8 cellular contexts compared by ENCODE assay signal in the genomic region with DNA sequence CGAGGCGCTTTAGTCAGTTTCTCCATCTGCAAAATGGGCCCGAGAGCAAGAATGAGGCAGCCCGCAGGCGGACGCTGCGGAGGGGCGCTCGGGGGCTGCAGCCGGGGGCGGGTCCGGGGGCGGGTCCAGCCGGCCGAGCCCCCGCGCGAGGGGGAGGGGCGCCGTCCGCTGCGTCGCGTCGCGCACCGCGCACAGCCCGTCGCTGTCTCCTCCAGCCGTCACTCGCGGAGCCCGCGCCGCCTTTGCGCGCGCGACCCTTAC. TPM values are rescaled to one million over a fixed set of nuclear protein-coding genes. Genes with fewer than 3 reads are reported as not detected.
DNase-seq lines count a peak whose midpoint lies in the region; FAIRE-seq and TF ChIP-seq lines count a peak whose summit lies in the region.

No MANE protein-coding gene starts in this region.

- H4K20me1 ChIP-seq in OCI-LY7 (ENCODE audit: insufficient read depth, low read length), result no peaks in the 10 kb centered on the region
- H4K20me1 ChIP-seq in neural progenitor cell (ENCODE audit: low read depth), result no peaks in the 10 kb centered on the region

- FAIRE-seq in GM12892 (lab: Jason Lieb, UNC), result no peak

- no TSS peak for BruUV-seq in OCI-LY7 (replicated peaks; lab: Mats Ljungman, UMichigan)

- peaks cover 28% of the 10 kb centered on the region for H3K4me1 Mint-ChIP-seq in neural progenitor cell

- POLR2A ChIA-PET in OCI-LY7 (lab: Charles Lee), result no interaction called here

- DNase-seq in GM19240 (ENCODE audit: insufficient read length, low spot score) (peak; percentile 23), OCI-LY7 (ENCODE audit: low spot score) (no peak), epithelial cell of proximal tubule (ENCODE audit: low read depth) (no peak), neural progenitor cell (ENCODE audit: low spot score) (no peak), GM12892 (ENCODE audit: insufficient read length) (no peak), COLO829 (ENCODE audit: low spot score) (no peak), SKM-1 treated with dmso at 0.1 percent for 144 hours (lab: John Stamatoyannopoulos, UW; ENCODE audit: unreplicated experiment) (no peak)

- no peak overlapping the region for H3K27ac Mint-ChIP-seq in neural progenitor cell

- H3K4me3 Mint-ChIP-seq in neural progenitor cell, result peak overlapping the region; percentile 90

- H3K27ac ChIP-seq in ACC112 (ENCODE audit: low read depth, low read length), result peak overlapping the region; percentile 54; the same call in 1 of the 2 replicates
- H3K27ac ChIP-seq in OCI-LY7 (ENCODE audit: low read depth, low read length, poor library complexity, severe bottlenecking), result no peak overlapping the region
- H3K27ac ChIP-seq in neural progenitor cell, result peak overlapping the region; percentile 90

- CTCF ChIA-PET in OCI-LY7 (lab: Charles Lee; ENCODE audit: unreplicated experiment), result no interaction called here

- H3K9me2 ChIP-seq in OCI-LY7 (ENCODE audit: insufficient read depth, low read length), result no peaks in the 10 kb centered on the region

- peaks cover 27% of the 10 kb centered on the region for H3F3A ChIP-seq in neural progenitor cell (ENCODE audit: low read depth)

- intact Hi-C loops in OCI-LY7 (cut with micrococcal nuclease; ENCODE audit: unreplicated experiment), result no loop called here

- H2AFZ ChIP-seq in ACC112 (ENCODE audit: low read length, unreplicated experiment) (peak overlapping the region; percentile 8), OCI-LY7 (ENCODE audit: low read length) (peak overlapping the region; percentile 76; the same call in 1 of the 2 replicates), neural progenitor cell (replicated peaks) (peak overlapping the region; percentile 47)

- peaks cover 7% of the 10 kb centered on the region for H3K27me3 Mint-ChIP-seq in neural progenitor cell (ENCODE audit: insufficient read depth, low read depth)

- H3K4me3 ChIP-seq in ACC112 (ENCODE audit: low read depth, low read length) (peak overlapping the region; percentile 90), OCI-LY7 (ENCODE audit: low read depth, low read length, poor library complexity, severe bottlenecking) (peak overlapping the region; percentile 61), epithelial cell of proximal tubule (ENCODE audit: low read depth, low read length) (peak overlapping the region; percentile 74), neural progenitor cell (peak overlapping the region; percentile 68)

- H3K79me2 ChIP-seq in ACC112 (ENCODE audit: control insufficient read depth, insufficient read depth, low read length, unreplicated experiment) (no peaks in the 10 kb centered on the region), OCI-LY7 (ENCODE audit: insufficient read depth, low read depth, low read length) (no peaks in the 10 kb centered on the region), neural progenitor cell (ENCODE audit: low read depth) (peaks cover 5% of the 10 kb centered on the region)

- H3K4me1 ChIP-seq in ACC112 (ENCODE audit: control insufficient read depth, insufficient read depth, low read length, unreplicated experiment) (peaks cover 16% of the 10 kb centered on the region), OCI-LY7 (ENCODE audit: insufficient read depth, low read length, poor library complexity, severe bottlenecking) (peaks cover 13% of the 10 kb centered on the region), neural progenitor cell (peaks cover 13% of the 10 kb centered on the region)

- no peaks in the 10 kb centered on the region for H3K9me3 Mint-ChIP-seq in neural progenitor cell

- TF ChIP-seq CTCF in OCI-LY7 (conservative IDR thresholded peaks at IDR 0.05; ENCODE audit: low read length) (no peak), epithelial cell of proximal tubule (conservative IDR thresholded peaks at IDR 0.05; ENCODE audit: low read depth, low read length) (no peak), neural progenitor cell (IDR thresholded peaks at IDR 0.05) (no peak)

- no peak for TF ChIP-seq POLR2A in GM12892 (IDR thresholded peaks at IDR 0.05; ENCODE audit: low read depth, low read length)

- H3K9me3 ChIP-seq in OCI-LY7 (ENCODE audit: low read length) (no peaks in the 10 kb centered on the region; the same call in 1 of the 2 replicates), neural progenitor cell (ENCODE audit: low read depth) (no peaks in the 10 kb centered on the region)

- H3K9ac ChIP-seq in neural progenitor cell, result no peak overlapping the region

- H3K27me3 ChIP-seq in ACC112 (ENCODE audit: insufficient read depth, low read length), result no peaks in the 10 kb centered on the region
- peaks cover 14% of the 10 kb centered on the region for H3K27me3 ChIP-seq in neural progenitor cell

- H3K36me3 ChIP-seq in ACC112 (ENCODE audit: insufficient read depth, low read length) (no peaks in the 10 kb centered on the region), OCI-LY7 (ENCODE audit: insufficient read depth, low read length) (no peaks in the 10 kb centered on the region), neural progenitor cell (no peaks in the 10 kb centered on the region)

- no peaks in the 10 kb centered on the region for H3K36me3 Mint-ChIP-seq in neural progenitor cell

- H3K4me2 ChIP-seq in OCI-LY7 (ENCODE audit: low read length), result peak overlapping the region; percentile 55
- peak overlapping the region; percentile 72 for H3K4me2 ChIP-seq in neural progenitor cell

RNA-seq across cellular contexts. Expression of a gene that starts 0.3 kb away (rescaled TPM):
- 10.4 and 10.5 TPM in 2 replicates for total RNA-seq in OCI-LY7 (2014; rRNA removed; shearing (Covaris generic))
- 12.7 and 17.0 TPM in 2 replicates for total RNA-seq in OCI-LY7 (2022)
- 4.7 and 10.6 TPM in 2 replicates for total RNA-seq in epithelial cell of proximal tubule
- total RNA-seq in neural progenitor cell (ENCODE audit: low replicate concordance), result 11.4 and 20.4 TPM in 2 replicates
- polyA plus RNA-seq in GM12892 (2012; ENCODE audit: missing spikeins), result 6.6 TPM

RNA-seq across cellular contexts. Expression of a gene that starts 17.2 kb away (rescaled TPM):
- not detected in 2 replicates for total RNA-seq in OCI-LY7 (2014; rRNA removed; shearing (Covaris generic))
- total RNA-seq in OCI-LY7 (2022) (not detected in 2 replicates), epithelial cell of proximal tubule (not detected in 2 replicates), neural progenitor cell (ENCODE audit: low replicate concordance) (not detected in 2 replicates)
- not detected for polyA plus RNA-seq in GM12892 (2012; ENCODE audit: missing spikeins)

Comparison
In these comparisons a context has a peak if more than half of its experiments do, and no peak if none do; other contexts are left out.
1. H2AFZ ChIP-seq: peak in every context shown above with its lines; median percentile 76 in OCI-LY7; 47 in neural progenitor cell; 8 in ACC112.